Comparison of ENCODE assay signal across 1 cellular context in the genomic region with DNA sequence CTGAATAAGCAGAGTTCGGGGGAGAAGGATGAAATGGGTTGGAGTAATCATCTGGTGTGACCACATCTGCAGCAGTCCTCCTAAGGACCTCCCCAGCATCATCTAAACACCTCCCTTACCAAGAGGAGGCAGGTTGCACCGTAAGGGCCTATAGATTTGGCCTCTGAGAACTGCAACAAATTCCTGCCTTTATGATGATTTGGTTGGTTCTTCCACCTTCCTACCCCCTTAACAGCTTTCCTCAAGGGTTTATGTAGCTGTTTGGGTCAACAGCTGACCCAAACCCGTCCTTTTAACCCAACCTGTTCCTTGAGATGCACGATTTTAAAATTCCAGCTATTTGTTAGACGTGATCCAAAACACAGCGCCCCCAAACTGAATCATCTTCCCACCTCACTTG.
TF ChIP-seq lines count a peak whose summit lies in the region.

No MANE protein-coding gene starts in this region.

TF ChIP-seq in HepG2, 621 proteins besides CTCF, POLR2A, EP300 and RAD21:
- TF ChIP-seq SNRNP70 (IDR thresholded peaks at IDR 0.05; ENCODE audit: low read depth, low read length), result no peak
- 0 out of 2 replicates have a peak, but pooled peaks have one; percentile 2 for TF ChIP-seq POLR2G (IDR thresholded peaks at IDR 0.05; ENCODE audit: low read depth, low read length)
TF ChIP-seq in HepG2: peak in this region for 1.
